9 cellular contexts compared by ENCODE assay signal in genomic region chr7:26197153-26198115, GRCh38. TPM values are rescaled to one million over a fixed set of nuclear protein-coding genes. Genes with fewer than 3 reads are reported as not detected.
DNase-seq lines count a peak whose midpoint lies in the region; ATAC-seq and TF ChIP-seq lines count a peak whose summit lies in the region.
"Had no signal": no experiment of that assay in that cellular context is flagged by ENCODE, and none has a peak within 500 bp of the region (broad histone marks: within the 10 kb centered on the region; RNA-seq: fewer than 3 reads in every experiment).

No MANE protein-coding gene starts in this region.

- H4K20me1 ChIP-seq in SK-N-SH (ENCODE audit: insufficient read depth) = peaks cover 78% of the 10 kb centered on the region

- DNase-seq in SK-N-SH (no peak), SKM-1 treated with dmso at 0.1 percent for 144 hours (lab: John Stamatoyannopoulos, UW; ENCODE audit: unreplicated experiment) (peak; percentile 84), NCI-H1105 treated with DMSO at 0.1 percent for 48 hours (lab: John Stamatoyannopoulos, UW) (no peak)
- no peak for DNase-seq in activated CD4-positive, alpha-beta T cell treated with anti-CD3 and anti-CD28 coated beads for 4 hours

- H3K36me3 ChIP-seq in SK-N-SH (replicated peaks in 1 of 2; ENCODE audit: control insufficient read depth in 1 of 2, insufficient read depth in 2 of 2, low read length in 1 of 2) = peaks cover 64 to 72% of the 10 kb centered on the region in 2 experiments
- peaks cover 22 to 52% of the 10 kb centered on the region in 2 donors for H3K36me3 ChIP-seq in gastroesophageal sphincter

- H3K27me3 Mint-ChIP-seq in stimulated activated memory B cell treated with anti-CD40 and anti-IgM and Interleukin-4, amounts not matched to agents 10 μg/mL and 1 μg/mL and 100 μg/mL, for 72 hours = no peaks in the 10 kb centered on the region

- TF ChIP-seq EP300 in SK-N-SH (IDR thresholded peaks at IDR 0.05; ENCODE audit: borderline replicate concordance in 1 of 2, low read depth in 1 of 2, low read length in 1 of 2) (no peak), gastroesophageal sphincter (IDR thresholded peaks at IDR 0.05) (no peak)

- H3K36me3 Mint-ChIP-seq in stimulated activated memory B cell treated with anti-CD40 and anti-IgM and Interleukin-4, amounts not matched to agents 10 μg/mL and 1 μg/mL and 100 μg/mL, for 72 hours = peaks cover 79% of the 10 kb centered on the region

- H3K9ac ChIP-seq in SK-N-SH = peak overlapping the region; percentile 99

- H3K4me3 ChIP-seq in SK-N-SH (ENCODE audit: low read depth in 2 of 2, low read length in 1 of 2) (peak overlapping the region; percentile 100), gastroesophageal sphincter (peak overlapping the region; percentile 93 to 98)

- H3K9me2 ChIP-seq in SK-N-SH = no peaks in the 10 kb centered on the region

- TF ChIP-seq RAD21 in SK-N-SH (IDR thresholded peaks at IDR 0.05; ENCODE audit: low read length) = no peak

- CTCF ChIA-PET in SK-N-SH (lab: Yijun Ruan, JAX) = interaction anchor here (0.8 to 11.3 kb wide), 25 partner anchors 9 to 310 kb away, joined by 3 to 260 read pairs (median 5); no protein-coding TSS in a partner anchor

- ATAC-seq in SK-N-SH treated with all-trans-retinoic acid at 6 μM for 48 hours (no peak), gastroesophageal sphincter (no peak), HG02973 (IDR thresholded peaks at IDR 0.05; ENCODE audit: unreplicated experiment) (no peak)
- ATAC-seq in stimulated activated memory B cell treated with anti-CD40 and anti-IgM and Interleukin-4, amounts not matched to agents 10 μg/mL and 1 μg/mL and 100 μg/mL, for 72 hours = peak; percentile 9

- H3K27me3 ChIP-seq in SK-N-SH (ENCODE audit: insufficient read depth) = no peaks in the 10 kb centered on the region
- no peaks in the 10 kb centered on the region for H3K27me3 ChIP-seq in gastroesophageal sphincter

- TF ChIP-seq POLR2A in gastroesophageal sphincter (IDR thresholded peaks at IDR 0.05) = no peak

- H3K79me2 ChIP-seq in SK-N-SH (ENCODE audit: insufficient read depth) = peaks cover 89% of the 10 kb centered on the region

- H3K4me1 ChIP-seq in SK-N-SH (ENCODE audit: control insufficient read depth in 1 of 2, insufficient read depth in 2 of 2, low read depth in 1 of 2, low read length in 1 of 2) (peaks cover 33 to 37% of the 10 kb centered on the region in 2 experiments), gastroesophageal sphincter (peaks cover 29 to 55% (median 41%) of the 10 kb centered on the region in 3 donors)

- peak overlapping the region; percentile 10 to 13; a peak in 3 of 4 replicates for H3K27ac ChIP-seq in SK-N-SH (ENCODE audit: low read depth in 2 of 2, low read length in 1 of 2)
- peak overlapping the region in 3 of 4 donors; percentile 22 to 99 (median 98) for H3K27ac ChIP-seq in gastroesophageal sphincter
- H3K27ac ChIP-seq: C4-2B had no signal

- H3K9me3 ChIP-seq in SK-N-SH = no peaks in the 10 kb centered on the region
- H3K9me3 ChIP-seq in gastroesophageal sphincter = no peaks in the 10 kb centered on the region

- TF ChIP-seq CTCF in SK-N-SH (IDR thresholded peaks at IDR 0.05) (no peak), gastroesophageal sphincter (IDR thresholded peaks at IDR 0.05) (no peak)

- H3K4me3 Mint-ChIP-seq in stimulated activated memory B cell treated with anti-CD40 and anti-IgM and Interleukin-4, amounts not matched to agents 10 μg/mL and 1 μg/mL and 100 μg/mL, for 72 hours = peak overlapping the region; percentile 100

- peak overlapping the region; percentile 83 for H3K4me2 ChIP-seq in SK-N-SH

- POLR2A ChIA-PET in SK-N-SH (lab: Yijun Ruan, JAX) = interaction anchor here (1.2 to 5.7 kb wide), 3 partner anchors 9 to 305 kb away, joined by 5 to 51 read pairs (median 7); no protein-coding TSS in a partner anchor

- H3K4me1 Mint-ChIP-seq in stimulated activated memory B cell treated with anti-CD40 and anti-IgM and Interleukin-4, amounts not matched to agents 10 μg/mL and 1 μg/mL and 100 μg/mL, for 72 hours = peaks cover 50% of the 10 kb centered on the region

- H2AFZ ChIP-seq in SK-N-SH (ENCODE audit: low read depth) = no peak overlapping the region

- peak overlapping the region; percentile 100 for H3K27ac Mint-ChIP-seq in stimulated activated memory B cell treated with anti-CD40 and anti-IgM and Interleukin-4, amounts not matched to agents 10 μg/mL and 1 μg/mL and 100 μg/mL, for 72 hours

- WGBS in SK-N-SH (ENCODE audit: low lambda C conversion rate) = 16% methylated on average over 5 of the region's 5 CpGs
- WGBS in gastroesophageal sphincter (ENCODE audit: low coverage in 1 of 2), 2 donors = 5 to 13% methylated on average over 5 of the region's 5 CpGs

- H3K9me3 Mint-ChIP-seq in stimulated activated memory B cell treated with anti-CD40 and anti-IgM and Interleukin-4, amounts not matched to agents 10 μg/mL and 1 μg/mL and 100 μg/mL, for 72 hours = no peaks in the 10 kb centered on the region

- peaks cover 73% of the 10 kb centered on the region for H3F3A ChIP-seq in SK-N-SH (replicated peaks; ENCODE audit: insufficient read depth)

TF ChIP-seq in SK-N-SH, 30 proteins besides CTCF, POLR2A, EP300 and RAD21:
- TF ChIP-seq ZBTB33 (IDR thresholded peaks at IDR 0.05; ENCODE audit: borderline replicate concordance, low read depth) (no peak), POLR2AphosphoS5 (IDR thresholded peaks at IDR 0.05; ENCODE audit: low read depth, low read length) (0 out of 2 replicates have a peak, but pooled peaks have one; percentile 15)

TF ChIP-seq in SK-N-SH treated with all-trans-retinoic acid at 6 μM for 48 hours, 23 proteins besides CTCF, POLR2A, EP300 and RAD21 (continues in another document):
- TF ChIP-seq PATZ1 (CRISPR knock-in tag; IDR thresholded peaks at IDR 0.05; ENCODE audit: borderline replicate concordance) (no peak), BACH2 (CRISPR knock-in tag; IDR thresholded peaks at IDR 0.05; ENCODE audit: borderline replicate concordance) (no peak), TSHZ2 (CRISPR knock-in tag; IDR thresholded peaks at IDR 0.05) (no peak), CSRNP3 (CRISPR knock-in tag; IDR thresholded peaks at IDR 0.05) (no peak), ZNF70 (CRISPR knock-in tag; IDR thresholded peaks at IDR 0.05) (no peak)

RNA-seq across cellular contexts. Expression of gene HNRNPA2B1, which starts 3.1 kb away (rescaled TPM):
- polyA plus RNA-seq in SK-N-SH (2012; rRNA removed) = 459 and 483 TPM in 2 replicates
- polyA plus RNA-seq in SK-N-SH (2012; cell fraction: cytosol; rRNA removed) = 594 and 844 TPM in 2 replicates
- polyA plus RNA-seq in SK-N-SH (2012; cell fraction: nucleus; rRNA removed) = 318 and 483 TPM in 2 replicates
- total RNA-seq in gastroesophageal sphincter = 100 to 1,000 TPM; 171 to 210 (median 189) TPM

RNA-seq across cellular contexts. Expression of gene CBX3, which starts 4.1 kb away (rescaled TPM):
- 97.0 and 119 TPM in 2 replicates for polyA plus RNA-seq in SK-N-SH (2012; rRNA removed)
- polyA plus RNA-seq in SK-N-SH (2012; cell fraction: cytosol; rRNA removed) = 154 and 237 TPM in 2 replicates
- polyA plus RNA-seq in SK-N-SH (2012; cell fraction: nucleus; rRNA removed) = 109 and 121 TPM in 2 replicates
- 10 to 100 TPM; 61.1 to 92.1 (median 83.3) TPM for total RNA-seq in gastroesophageal sphincter

RNA-seq across cellular contexts. Expression of gene NFE2L3, which starts 45.4 kb away (rescaled TPM):
- 36.1 and 50.8 TPM in 2 replicates for polyA plus RNA-seq in SK-N-SH (2012; rRNA removed)
- polyA plus RNA-seq in SK-N-SH (2012; cell fraction: cytosol; rRNA removed) = 50.3 and 55.0 TPM in 2 replicates
- 20.3 and 41.3 TPM in 2 replicates for polyA plus RNA-seq in SK-N-SH (2012; cell fraction: nucleus; rRNA removed)
- 1 to 10 TPM in 3 of 4 donors, under 1 TPM in 1; 0.62 to 4.4 (median 2.2) TPM for total RNA-seq in gastroesophageal sphincter
